In genomic region chr2:74659462-74659861, GRCh38 we compare ENCODE assay signal across 33 cellular contexts. TPM values are rescaled to one million over a fixed set of nuclear protein-coding genes. Genes with fewer than 3 reads are reported as not detected.
"Had no signal": no experiment of that assay in that cellular context is flagged by ENCODE, and none has a peak within 500 bp of the region (broad histone marks: within the 10 kb centered on the region; RNA-seq: fewer than 3 reads in every experiment).

No MANE protein-coding gene starts in this region.

- DNase-seq: activated CD4-positive, alpha-beta T cell treated with anti-CD3 and anti-CD28 coated beads for 1 hour; activated CD8-positive, alpha-beta T cell treated with anti-CD3 and anti-CD28 coated beads, Interleukin-2, amount 10 ng/mL, durations not matched to agents 7 days and 5 days; activated effector memory CD4-positive, alpha-beta T cell treated with Interleukin-2 at 50 U/mL for 16 hours; activated naive CD4-positive, alpha-beta T cell treated with Interleukin-2 at 50 U/mL for 16 hours; activated T-cell treated with anti-CD3 and anti-CD28 coated beads for 4 hours; activated T-cell treated with anti-CD3 and anti-CD28 coated beads, Interleukin-2, amount 50 U/mL, for 72 hours; anterior cingulate cortex; dermis blood vessel endothelial cell; effector CD4-positive, alpha-beta T cell; foreskin melanocyte; heart right ventricle; left cardiac atrium; left ventricle myocardium superior; ovary; retina; stimulated activated CD4-positive, alpha-beta T cell treated with anti-CD3 and anti-CD28 coated beads, Interleukin-12 subunit alpha, Interleukin-12 subunit beta, amount 100 ng/mL, for 4 hours; stimulated activated CD4-positive, alpha-beta T cell treated with anti-CD3 and anti-CD28 coated beads, Interleukin-4, amount 100 ng/mL, for 24 hours; stomach; T-cell; thyroid gland; upper lobe of left lung had no signal

- H3K36me3 ChIP-seq: neutrophil, ovary, prostate gland, thyroid gland, vagina had no signal

- H3K4me3 ChIP-seq: esophagus muscularis mucosa, heart right ventricle, ovary, prostate gland, skin epidermis, stomach, thyroid gland, upper lobe of left lung, vagina had no signal

- H3K27me3 Mint-ChIP-seq: activated naive CD8-positive, alpha-beta T cell; central memory CD8-positive, alpha-beta T cell; stimulated activated memory B cell treated with anti-CD40 and anti-IgM and Interleukin-4, amounts not matched to agents 10 μg/mL and 1 μg/mL and 100 μg/mL, for 72 hours; T-cell had no signal

- H3K27ac ChIP-seq: esophagus muscularis mucosa, heart right ventricle, neutrophil, ovary, prostate gland, skin epidermis, stomach, thyroid gland, upper lobe of left lung, vagina had no signal

- H3K4me3 Mint-ChIP-seq: activated CD8-positive, alpha-beta T cell treated with anti-CD3 and anti-CD28 coated beads, Interleukin-2, amount 10 ng/mL, durations not matched to agents 7 days and 5 days; activated naive CD8-positive, alpha-beta T cell; activated T-cell treated with anti-CD3 and anti-CD28 coated beads, Interleukin-2, amount 50 U/mL, for 72 hours; central memory CD8-positive, alpha-beta T cell; nephron; stimulated activated memory B cell treated with anti-CD40 and anti-IgM and Interleukin-4, amounts not matched to agents 10 μg/mL and 1 μg/mL and 100 μg/mL, for 72 hours; T-cell; T-helper 2 cell treated with Interferon-gamma antibody and Interleukin-4, amounts not matched to agents 5 μg/mL and 100 μg/mL, for 36 hours had no signal

- H3K4me1 ChIP-seq: prostate gland had no signal

- H3K27me3 ChIP-seq: esophagus muscularis mucosa, ovary, stomach, thyroid gland, vagina had no signal

- H3K27ac Mint-ChIP-seq: activated CD8-positive, alpha-beta T cell treated with anti-CD3 and anti-CD28 coated beads, Interleukin-2, amount 10 ng/mL, durations not matched to agents 7 days and 5 days; activated naive CD8-positive, alpha-beta T cell; activated T-cell treated with anti-CD3 and anti-CD28 coated beads, Interleukin-2, amount 50 U/mL, for 72 hours; nephron; stimulated activated memory B cell treated with anti-CD40 and anti-IgM and Interleukin-4, amounts not matched to agents 10 μg/mL and 1 μg/mL and 100 μg/mL, for 72 hours; T-cell; T-helper 2 cell treated with Interferon-gamma antibody and Interleukin-4, amounts not matched to agents 5 μg/mL and 100 μg/mL, for 36 hours had no signal

- H3K9me3 ChIP-seq: esophagus muscularis mucosa, heart right ventricle, neutrophil, ovary, prostate gland, stomach, thyroid gland, upper lobe of left lung, vagina had no signal

- H3K9me3 Mint-ChIP-seq: activated T-cell treated with anti-CD3 and anti-CD28 coated beads, Interleukin-2, amount 50 U/mL, for 72 hours; central memory CD8-positive, alpha-beta T cell; nephron; stimulated activated memory B cell treated with anti-CD40 and anti-IgM and Interleukin-4, amounts not matched to agents 10 μg/mL and 1 μg/mL and 100 μg/mL, for 72 hours; T-cell; T-helper 2 cell treated with Interferon-gamma antibody and Interleukin-4, amounts not matched to agents 5 μg/mL and 100 μg/mL, for 36 hours had no signal

RNA-seq across cellular contexts. Expression of gene M1AP, which starts 11.3 kb away (rescaled TPM):
- total RNA-seq: activated CD8-positive, alpha-beta T cell treated with anti-CD3 and anti-CD28 coated beads, Interleukin-2, amount 10 ng/mL, durations not matched to agents 7 days and 5 days; activated T-cell treated with anti-CD3 and anti-CD28 coated beads, Interleukin-2, amount 50 U/mL, for 72 hours; dermis blood vessel endothelial cell; glomerular endothelial cell; left ventricle myocardium superior; lung microvascular endothelial cell; T-cell had no signal
